12 cellular contexts compared by ENCODE assay signal in the genomic region with DNA sequence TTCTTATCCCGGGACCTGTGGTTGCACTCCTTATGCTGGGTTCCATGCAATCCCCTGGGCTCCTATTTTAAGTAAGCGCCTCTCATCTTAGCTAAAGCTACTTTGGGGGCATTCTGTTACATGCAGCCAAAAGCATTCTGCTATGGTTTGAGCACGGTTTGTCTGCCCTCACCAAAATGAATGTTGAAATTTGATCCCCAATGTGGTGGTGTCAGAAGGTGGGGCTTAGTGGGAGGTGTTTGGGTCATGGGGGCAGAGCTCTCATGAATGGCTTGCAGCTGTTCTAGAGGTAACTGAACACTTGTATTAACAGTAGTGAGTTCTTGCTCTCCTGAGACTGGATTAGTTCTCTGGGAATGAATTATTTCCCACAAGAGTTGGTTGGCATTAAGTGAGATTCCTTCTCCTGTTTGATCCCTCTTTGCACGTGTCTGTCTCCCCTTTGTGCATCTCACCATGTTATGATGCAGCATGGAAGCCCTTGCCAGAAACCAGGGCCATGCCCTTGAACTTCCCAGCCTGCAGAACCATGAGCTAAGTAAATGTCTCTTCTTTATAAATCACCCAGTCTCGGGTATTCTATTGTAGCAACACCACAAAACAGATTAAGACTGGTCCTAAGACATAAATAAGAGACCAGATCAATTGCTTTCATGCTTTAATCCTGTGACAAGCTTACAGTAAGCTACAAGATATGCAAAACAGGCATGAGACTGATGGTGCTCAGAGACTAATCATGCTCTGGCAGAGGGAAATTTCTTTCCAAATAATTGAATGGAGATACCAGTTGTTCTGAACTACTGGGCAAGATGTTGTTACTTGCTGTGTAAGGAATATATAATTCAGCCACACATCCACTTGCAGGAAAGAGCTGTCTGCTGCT.
A peak's percentile ranks its signal among the peaks of the same experiment; 100 is the strongest.
DNase-seq lines count a peak whose midpoint lies in the region; ATAC-seq and TF ChIP-seq lines count a peak whose summit lies in the region.
"Had no signal": no experiment of that assay in that cellular context is flagged by ENCODE, and none has a peak within 500 bp of the region (broad histone marks: within the 10 kb centered on the region; RNA-seq: fewer than 3 reads in every experiment).

No MANE protein-coding gene starts in this region.

- peak overlapping the region in 1 of 2 experiments; percentile 28; a peak in 2 of 4 replicates for H3K4me3 ChIP-seq in HCT116 (replicated peaks in 1 of 2; ENCODE audit: low read depth in 1 of 2, low read length in 2 of 2)
- H3K4me3 ChIP-seq in choroid plexus epithelial cell (ENCODE audit: low read depth, low read length) = no peak overlapping the region
- no peak overlapping the region for H3K4me3 ChIP-seq in neural progenitor cell
- H3K4me3 ChIP-seq: tibial nerve had no signal

- RAD21 ChIA-PET in HCT116 (lab: Charles Lee; ENCODE audit: low non-redundant PET in 1 of 2, low total read pairs in 2 of 2, uncharacterized antibody in 2 of 2, unreplicated experiment in 2 of 2) = no interaction called here

- H2AFZ ChIP-seq in HCT116 (ENCODE audit: low read depth, low read length, poor library complexity, severe bottlenecking) (no peak overlapping the region), neural progenitor cell (replicated peaks) (no peak overlapping the region)

- H3K27me3 ChIP-seq in HCT116 (ENCODE audit: insufficient read depth, low read length) (no peaks in the 10 kb centered on the region), neural progenitor cell (no peaks in the 10 kb centered on the region)
- H3K27me3 ChIP-seq: tibial nerve had no signal

- H3K9me3 Mint-ChIP-seq in neural progenitor cell = peaks cover 11% of the 10 kb centered on the region
- H3K9me3 Mint-ChIP-seq in natural killer cell treated with Interleukin-12 subunit alpha and Interleukin-12 subunit beta and Interleukin-15 and Interleukin-18, amount 100 ng/mL, for 72 hours = no peaks in the 10 kb centered on the region

- H3K36me3 ChIP-seq in HCT116 (ENCODE audit: control insufficient read depth in 1 of 2, insufficient read depth in 2 of 2, low read length in 2 of 2) (no peaks in the 10 kb centered on the region), neural progenitor cell (no peaks in the 10 kb centered on the region)
- H3K36me3 ChIP-seq: tibial nerve had no signal

- peaks cover 91% of the 10 kb centered on the region for H3K79me2 ChIP-seq in HCT116 (ENCODE audit: insufficient read depth, low read length)
- peaks cover under 1% of the 10 kb centered on the region for H3K79me2 ChIP-seq in neural progenitor cell (ENCODE audit: low read depth)

- TF ChIP-seq POLR2A in HCT116 (IDR thresholded peaks at IDR 0.05; ENCODE audit: borderline replicate concordance, extremely low read depth, insufficient read depth, insufficient read length) = no peak

- peaks cover 13% of the 10 kb centered on the region for H3K36me3 Mint-ChIP-seq in neural progenitor cell
- no peaks in the 10 kb centered on the region for H3K36me3 Mint-ChIP-seq in natural killer cell treated with Interleukin-12 subunit alpha and Interleukin-12 subunit beta and Interleukin-15 and Interleukin-18, amount 100 ng/mL, for 72 hours

- H3K9me3 ChIP-seq in HCT116 (ENCODE audit: control insufficient read depth in 1 of 2, insufficient read depth in 1 of 2, low read depth in 1 of 2, low read length in 2 of 2) = no peaks in the 10 kb centered on the region
- H3K9me3 ChIP-seq in neural progenitor cell (ENCODE audit: low read depth) = no peaks in the 10 kb centered on the region

- no peak for TF ChIP-seq RAD21 in HCT116 (IDR thresholded peaks at IDR 0.05; ENCODE audit: low read depth)

- H3K27ac ChIP-seq in HCT116 (ENCODE audit: low read depth, low read length) = no peak overlapping the region; the same call in 1 of the 2 replicates
- no peak overlapping the region for H3K27ac ChIP-seq in neural progenitor cell
- H3K27ac ChIP-seq: tibial nerve had no signal

- H4K20me1 ChIP-seq in HCT116 (ENCODE audit: insufficient read depth) (no peaks in the 10 kb centered on the region), neural progenitor cell (ENCODE audit: low read depth) (no peaks in the 10 kb centered on the region)

- peak overlapping the region; percentile 54 for H3K27ac Mint-ChIP-seq in neural progenitor cell
- H3K27ac Mint-ChIP-seq in natural killer cell treated with Interleukin-12 subunit alpha and Interleukin-12 subunit beta and Interleukin-15 and Interleukin-18, amount 100 ng/mL, for 72 hours = peak overlapping the region in 1 of 2 donors; percentile 18

- H3K4me1 ChIP-seq in HCT116 (ENCODE audit: control insufficient read depth in 1 of 2, insufficient read depth in 2 of 2, low read length in 2 of 2) (peaks cover 53 to 68% of the 10 kb centered on the region in 2 experiments), neural progenitor cell (peaks cover 12% of the 10 kb centered on the region)
- H3K4me1 ChIP-seq: tibial nerve had no signal

- no peaks in the 10 kb centered on the region for H3K9me2 ChIP-seq in HCT116 (ENCODE audit: insufficient read depth)

- no peaks in the 10 kb centered on the region for H3F3A ChIP-seq in neural progenitor cell (ENCODE audit: low read depth)

- POLR2A ChIA-PET in HCT116 (lab: Charles Lee) = interaction anchor here (1.4 kb wide), 1 partner anchor 14 kb away, joined by 3 read pairs; no protein-coding TSS in a partner anchor

- ATAC-seq in HCT116 (peak; percentile 55), GM18511 (IDR thresholded peaks at IDR 0.05; ENCODE audit: unreplicated experiment) (no peak), HG02885 (IDR thresholded peaks at IDR 0.05; ENCODE audit: poor library complexity, unreplicated experiment) (no peak)
- ATAC-seq in natural killer cell treated with Interleukin-12 subunit alpha and Interleukin-12 subunit beta and Interleukin-15 and Interleukin-18, amount 100 ng/mL, for 72 hours = no peak
- ATAC-seq: sciatic nerve had no signal

- TF ChIP-seq CTCF in HCT116 (IDR thresholded peaks at IDR 0.05 in 2 of 3, conservative IDR thresholded peaks at IDR 0.05 in 1 of 3; ENCODE audit: borderline replicate concordance in 1 of 3, insufficient read depth in 1 of 3, low read depth in 2 of 3, low read length in 2 of 3) (no peak), choroid plexus epithelial cell (conservative IDR thresholded peaks at IDR 0.05; ENCODE audit: low read depth, low read length) (no peak), neural progenitor cell (IDR thresholded peaks at IDR 0.05) (no peak)

- intact Hi-C loops in HCT116 (cut with micrococcal nuclease) = loop anchor here (10.0 kb wide), 1 partner anchor 108 kb away; no protein-coding TSS in a partner anchor

- H3K4me2 ChIP-seq in HCT116 (ENCODE audit: low read length) (peak overlapping the region; percentile 65), neural progenitor cell (no peak overlapping the region)

- BruUV-seq in HCT116 (replicated peaks; lab: Mats Ljungman, UMichigan) = no TSS peak

- CTCF ChIA-PET in HCT116 (lab: Charles Lee) = no interaction called here

- peaks cover 55% of the 10 kb centered on the region for H3K4me1 Mint-ChIP-seq in neural progenitor cell
- H3K4me1 Mint-ChIP-seq in natural killer cell treated with Interleukin-12 subunit alpha and Interleukin-12 subunit beta and Interleukin-15 and Interleukin-18, amount 100 ng/mL, for 72 hours (ENCODE audit: low read depth in 2 of 2) = peaks cover 47 to 69% of the 10 kb centered on the region in 2 donors

- no peak overlapping the region for H3K4me3 Mint-ChIP-seq in neural progenitor cell
- H3K4me3 Mint-ChIP-seq in natural killer cell treated with Interleukin-12 subunit alpha and Interleukin-12 subunit beta and Interleukin-15 and Interleukin-18, amount 100 ng/mL, for 72 hours = no peak overlapping the region
- H3K4me3 Mint-ChIP-seq: IgD-negative memory B cell had no signal

- 0 out of 2 replicates have a peak overlapping the region, but pooled peaks have one; percentile 15 for H3K9ac ChIP-seq in HCT116 (ENCODE audit: low read length)
- H3K9ac ChIP-seq in neural progenitor cell = no peak overlapping the region

- DNase-seq in HCT116 (ENCODE audit: low read depth, low spot score) (no peak), NCI-H69 (lab: John Stamatoyannopoulos, UW) (peak; percentile 34), choroid plexus epithelial cell (ENCODE audit: low read depth) (peak; percentile 63), neural progenitor cell (ENCODE audit: low spot score) (no peak)
- no peak for DNase-seq in activated effector memory CD4-positive, alpha-beta T cell treated with Interleukin-2 at 50 U/mL for 16 hours
- DNase-seq in natural killer cell treated with Interleukin-12 subunit alpha and Interleukin-12 subunit beta and Interleukin-15 and Interleukin-18, amount 100 ng/mL, for 72 hours (ENCODE audit: low spot score) = no peak
- DNase-seq: NCI-H1930 had no signal

- H3K27me3 Mint-ChIP-seq in neural progenitor cell (ENCODE audit: insufficient read depth, low read depth) = no peaks in the 10 kb centered on the region
- no peaks in the 10 kb centered on the region for H3K27me3 Mint-ChIP-seq in natural killer cell treated with Interleukin-12 subunit alpha and Interleukin-12 subunit beta and Interleukin-15 and Interleukin-18, amount 100 ng/mL, for 72 hours
- H3K27me3 Mint-ChIP-seq: IgD-negative memory B cell had no signal

TF ChIP-seq in HCT116, 20 proteins besides CTCF, POLR2A, EP300 and RAD21 (continues in another document):
- TF ChIP-seq EZH2 (IDR thresholded peaks at IDR 0.05) (no peak), SRF (IDR thresholded peaks at IDR 0.05; ENCODE audit: low read depth) (no peak), ATF3 (IDR thresholded peaks at IDR 0.05) (no peak), ZNF274 (IDR thresholded peaks at IDR 0.05; ENCODE audit: low read depth, low read length) (no peak), CBX3 (IDR thresholded peaks at IDR 0.05; ENCODE audit: low read depth) (peak; percentile 35; the same call in 1 of the 2 replicates), ZBTB33 (IDR thresholded peaks at IDR 0.05; ENCODE audit: extremely low read depth, insufficient replicate concordance, low read length) (no peak), CEBPB (IDR thresholded peaks at IDR 0.05; ENCODE audit: low read depth) (no peak)

Comparison
In these comparisons a context has a peak if more than half of its experiments do, and no peak if none do; other contexts are left out.
1. DNase-seq: peak in NCI-H69 (single experiment) and choroid plexus epithelial cell (single experiment); none in HCT116 (single experiment), neural progenitor cell (single experiment), activated effector memory CD4-positive, alpha-beta T cell treated with Interleukin-2 at 50 U/mL for 16 hours (single experiment) and natural killer cell treated with Interleukin-12 subunit alpha and Interleukin-12 subunit beta and Interleukin-15 and Interleukin-18, amount 100 ng/mL, for 72 hours (single experiment).